8 cellular contexts compared by ENCODE assay signal in the genomic region with DNA sequence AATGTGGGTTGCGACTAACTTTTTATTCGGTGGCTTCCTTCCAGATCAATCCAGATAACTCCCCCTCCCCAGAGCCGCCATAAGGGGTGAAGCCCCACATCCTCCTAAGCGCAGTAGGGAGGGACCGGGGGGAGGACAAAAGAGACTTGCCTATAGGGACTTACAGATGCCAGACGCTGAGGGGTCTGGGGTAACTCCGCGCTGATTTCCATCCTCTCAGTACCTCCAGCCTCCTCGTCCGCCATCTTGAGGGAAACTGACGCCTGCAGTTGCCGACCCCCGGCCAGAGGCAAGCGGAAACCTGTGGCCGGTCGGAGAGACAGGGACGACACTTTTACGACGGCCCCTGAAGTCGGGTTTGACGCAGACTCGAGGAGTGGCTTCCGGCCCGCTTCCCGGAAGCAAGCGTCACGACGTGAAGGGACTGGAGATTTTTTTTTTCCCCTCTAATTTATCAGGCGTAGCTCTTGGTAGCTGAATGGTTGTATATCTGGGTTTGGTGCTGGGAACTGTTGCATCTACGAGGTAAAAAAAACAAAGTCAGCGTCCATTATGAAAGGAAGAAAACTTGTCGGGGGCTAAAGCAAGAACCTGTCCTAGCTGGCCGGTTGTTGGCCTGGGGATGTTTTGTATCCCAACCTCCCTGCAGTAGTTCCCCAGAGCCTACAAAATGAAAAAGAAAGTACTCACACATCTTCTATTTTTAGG. TPM values are rescaled to one million over a fixed set of nuclear protein-coding genes. Genes with fewer than 3 reads are reported as not detected.
DNase-seq lines count a peak whose midpoint lies in the region; ATAC-seq and TF ChIP-seq lines count a peak whose summit lies in the region.

TSS of gene UBR1 (minus strand) at position 261 of the 708 bp plus-strand sequence. CDS start at position 245, 16 bp downstream.

- intact Hi-C loops in left lung (cut with DNase I): no loop called here

- H3K4me1 ChIP-seq in BLaER1 treated with 17β-estradiol and CSF1 and Interleukin-3, amounts not matched to agents 10 nM and 100 nM: peaks cover 14 to 35% (median 24%) of the 10 kb centered on the region in 10 experiments
- peaks cover 14 to 50% of the 10 kb centered on the region in 2 donors for H3K4me1 ChIP-seq in left lung

- peak; percentile 95 for ATAC-seq in GM19372 (IDR thresholded peaks at IDR 0.05; ENCODE audit: low read depth, unreplicated experiment)
- peak; percentile 73 for ATAC-seq in HG03565 (IDR thresholded peaks at IDR 0.05; ENCODE audit: unreplicated experiment)
- peak; percentile 96 for ATAC-seq in left lung

- peak within 1 kb of the TSS; percentile 74 to 88 (median 85) for H3K9ac ChIP-seq in BLaER1 treated with 17β-estradiol and CSF1 and Interleukin-3, amounts not matched to agents 10 nM and 100 nM

- H3K4me2 ChIP-seq in BLaER1 treated with 17β-estradiol and CSF1 and Interleukin-3, amounts not matched to agents 10 nM and 100 nM: peak within 1 kb of the TSS; percentile 84 to 99 (median 91)

- peak within 1 kb of the TSS; percentile 73 to 85 (median 82) for H3K4me3 ChIP-seq in BLaER1 treated with 17β-estradiol and CSF1 and Interleukin-3, amounts not matched to agents 10 nM and 100 nM
- peak within 1 kb of the TSS; percentile 61 to 78 for H3K4me3 ChIP-seq in left lung

- H3K27ac ChIP-seq in BLaER1 treated with 17β-estradiol and CSF1 and Interleukin-3, amounts not matched to agents 10 nM and 100 nM: peak within 1 kb of the TSS; percentile 76 to 86 (median 80)
- H3K27ac ChIP-seq in left lung: peak within 1 kb of the TSS; percentile 90 to 94

- peaks cover 0 to 26% (median 0%) of the 10 kb centered on the region in 11 experiments; a peak in 8 of 22 replicates for H4K20me1 ChIP-seq in BLaER1 treated with 17β-estradiol and CSF1 and Interleukin-3, amounts not matched to agents 10 nM and 100 nM

- no peaks in the 10 kb centered on the region for H3K9me3 ChIP-seq in BLaER1 treated with 17β-estradiol and CSF1 and Interleukin-3, amounts not matched to agents 10 nM and 100 nM (replicated peaks in 1 of 11)
- no peaks in the 10 kb centered on the region for H3K9me3 ChIP-seq in left lung

- no peaks in the 10 kb centered on the region for H3K27me3 ChIP-seq in BLaER1 treated with 17β-estradiol and CSF1 and Interleukin-3, amounts not matched to agents 10 nM and 100 nM
- no peaks in the 10 kb centered on the region for H3K27me3 ChIP-seq in left lung

- no peak for TF ChIP-seq CTCF in left lung (IDR thresholded peaks at IDR 0.05)

- DNase-seq in NCI-H82 (lab: John Stamatoyannopoulos, UW): peak; percentile 96
- peak; percentile 88 to 91 for DNase-seq in activated CD4-positive, alpha-beta T cell treated with anti-CD3 and anti-CD28 coated beads, Interleukin-2, amount 50 U/mL, for 48 hours
- DNase-seq in dermis microvascular lymphatic vessel endothelial cell (ENCODE audit: low read depth in 2 of 2): peak; percentile 91 to 92
- peak; percentile 93 to 94 for DNase-seq in left lung
- peak; percentile 80 to 84 for DNase-seq in stimulated activated CD4-positive, alpha-beta T cell treated with anti-CD3 and anti-CD28 coated beads, Interleukin-2, amount 100 ng/mL, for 48 hours

- peaks cover 12 to 36% (median 30%) of the 10 kb centered on the region in 11 experiments for H3K36me3 ChIP-seq in BLaER1 treated with 17β-estradiol and CSF1 and Interleukin-3, amounts not matched to agents 10 nM and 100 nM
- peaks cover 2 to 13% of the 10 kb centered on the region in 2 donors for H3K36me3 ChIP-seq in left lung

RNA-seq across cellular contexts. Expression of gene UBR1, which starts in this region (rescaled TPM):
- total RNA-seq in dermis microvascular lymphatic vessel endothelial cell (19.5 and 21.3 TPM in 2 replicates), left lung (10 to 100 TPM; 28.6 to 31.5 TPM)

Comparison
In these comparisons a context has a peak if more than half of its experiments do, and no peak if none do; other contexts are left out.
1. Peak in every context shown above with its lines: DNase-seq, ATAC-seq, H3K4me3 ChIP-seq and H3K27ac ChIP-seq.